Comparison of ENCODE assay signal across 8 cellular contexts in the genomic region with DNA sequence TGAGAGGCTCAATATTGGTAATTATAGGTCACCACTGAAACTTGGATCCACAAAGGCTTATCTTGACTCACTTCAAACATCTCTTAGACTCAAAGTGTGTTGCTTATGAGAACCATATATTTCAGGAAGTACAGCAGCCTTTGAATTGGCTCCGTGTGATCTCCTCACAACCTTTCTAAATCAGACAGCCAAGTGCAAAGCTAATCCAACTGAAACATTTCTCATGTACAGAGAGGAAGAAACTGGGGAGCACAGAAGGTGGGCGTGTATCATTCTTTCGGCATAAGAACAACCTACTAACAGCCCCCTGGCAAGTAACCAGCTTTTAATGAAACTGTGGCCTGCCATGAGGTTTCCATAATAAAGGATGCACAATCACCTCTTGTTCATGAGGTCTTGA.
"Had no signal": no experiment of that assay in that cellular context is flagged by ENCODE, and none has a peak within 500 bp of the region (broad histone marks: within the 10 kb centered on the region; RNA-seq: fewer than 3 reads in every experiment).

No MANE protein-coding gene starts in this region.

- DNase-seq: H7, HFFc6, IMR-90, KG1 had no signal

- H3K4me3 Mint-ChIP-seq: HFFc6 had no signal

- H3K4me3 ChIP-seq: HAP-1, K562 had no signal

- H3K36me3 ChIP-seq: HAP-1 had no signal

- H3K9me3 ChIP-seq: HAP-1 had no signal

- ATAC-seq: HCT116, K562 had no signal

- H3K27ac Mint-ChIP-seq: HFFc6 had no signal

- H3K27ac ChIP-seq: HL-60 had no signal
